In genomic region chr12:3777206-3777809, GRCh38 we compare ENCODE assay signal across 9 cellular contexts. TPM values are rescaled to one million over a fixed set of nuclear protein-coding genes. Genes with fewer than 3 reads are reported as not detected.
A peak's percentile ranks its signal among the peaks of the same experiment; 100 is the strongest.
DNase-seq lines count a peak whose midpoint lies in the region; ATAC-seq and TF ChIP-seq lines count a peak whose summit lies in the region.
"Had no signal": no experiment of that assay in that cellular context is flagged by ENCODE, and none has a peak within 500 bp of the region (broad histone marks: within the 10 kb centered on the region; RNA-seq: fewer than 3 reads in every experiment).

No MANE protein-coding gene starts in this region.

- no TSS peak for BruUV-seq in OCI-LY7 (replicated peaks; lab: Mats Ljungman, UMichigan)

- H3K27me3 Mint-ChIP-seq in endodermal cell (ENCODE audit: insufficient read depth): peaks cover 13% of the 10 kb centered on the region
- H3K27me3 Mint-ChIP-seq: T-cell had no signal

- DNase-seq in DMS114 treated with DMSO at 0.1 percent for 48 hours (lab: John Stamatoyannopoulos, UW; ENCODE audit: unreplicated experiment): peak; percentile 59
- DNase-seq in HT1080 (ENCODE audit: low read depth): peak; percentile 39
- DNase-seq in OCI-LY7 (ENCODE audit: low spot score): peak; percentile 50
- DNase-seq in endodermal cell: no peak
- DNase-seq in middle frontal gyrus (ENCODE audit: extremely low spot score, low spot score): peak; percentile 56
- DNase-seq in stimulated activated CD4-positive, alpha-beta T cell treated with anti-CD3 and anti-CD28 coated beads, Interleukin-4, amount 100 ng/mL, for 4 hours: no peak

- POLR2A ChIA-PET in OCI-LY7 (lab: Charles Lee): no interaction called here

- H3K4me1 ChIP-seq in OCI-LY7 (ENCODE audit: insufficient read depth, low read length, poor library complexity, severe bottlenecking) (no peaks in the 10 kb centered on the region), endodermal cell (ENCODE audit: control insufficient read depth, insufficient read depth, low read length) (no peaks in the 10 kb centered on the region)

- H3K9me3 Mint-ChIP-seq in endodermal cell: peaks cover 3% of the 10 kb centered on the region
- H3K9me3 Mint-ChIP-seq: T-cell had no signal

- no peak overlapping the region for H3K4me2 ChIP-seq in OCI-LY7 (ENCODE audit: low read length)

- H4K20me1 ChIP-seq in OCI-LY7 (ENCODE audit: insufficient read depth, low read length): no peaks in the 10 kb centered on the region

- H3K27ac Mint-ChIP-seq in endodermal cell: no peak overlapping the region
- H3K27ac Mint-ChIP-seq: T-cell had no signal

- peaks cover 34% of the 10 kb centered on the region for H3K27me3 ChIP-seq in endodermal cell (ENCODE audit: control insufficient read depth, insufficient read depth, low read length, poor library complexity, severe bottlenecking)

- intact Hi-C loops in OCI-LY7 (cut with micrococcal nuclease; ENCODE audit: unreplicated experiment): loop anchor here (1.0 kb wide), 2 partner anchors 119 to 477 kb away; no protein-coding TSS in a partner anchor

- H3K9me3 ChIP-seq in OCI-LY7 (ENCODE audit: low read length): no peaks in the 10 kb centered on the region
- H3K9me3 ChIP-seq in endodermal cell (ENCODE audit: control insufficient read depth, low read length): no peaks in the 10 kb centered on the region

- ATAC-seq in HG03095 (IDR thresholded peaks at IDR 0.05; ENCODE audit: unreplicated experiment) (no peak), GM18520 (IDR thresholded peaks at IDR 0.05; ENCODE audit: unreplicated experiment) (no peak)

- H3K27ac ChIP-seq in OCI-LY7 (ENCODE audit: low read depth, low read length, poor library complexity, severe bottlenecking): no peak overlapping the region
- H3K27ac ChIP-seq in endodermal cell (ENCODE audit: low read depth, low read length): no peak overlapping the region

- no peak overlapping the region for H2AFZ ChIP-seq in OCI-LY7 (ENCODE audit: low read length)

- TF ChIP-seq CTCF in OCI-LY7 (conservative IDR thresholded peaks at IDR 0.05; ENCODE audit: low read length) (peak; percentile 85), endodermal cell (conservative IDR thresholded peaks at IDR 0.05) (peak; percentile 98)

- no peaks in the 10 kb centered on the region for H3K79me2 ChIP-seq in OCI-LY7 (ENCODE audit: insufficient read depth, low read depth, low read length)

- H3K4me1 Mint-ChIP-seq in endodermal cell: no peaks in the 10 kb centered on the region

- no peak overlapping the region for H3K4me3 Mint-ChIP-seq in endodermal cell
- H3K4me3 Mint-ChIP-seq: T-cell had no signal

- WGBS in endodermal cell (ENCODE audit: insufficient coverage in 1 of 2, insufficient read length in 1 of 2), 2 experiments: 87 to 100% methylated on average over 2 to 3 of the region's 3 CpGs

- H3K4me3 ChIP-seq in OCI-LY7 (ENCODE audit: low read depth, low read length, poor library complexity, severe bottlenecking) (no peak overlapping the region), endodermal cell (ENCODE audit: low read length) (no peak overlapping the region)

- no peaks in the 10 kb centered on the region for H3K36me3 ChIP-seq in OCI-LY7 (ENCODE audit: insufficient read depth, low read length)
- H3K36me3 ChIP-seq in endodermal cell (ENCODE audit: control insufficient read depth, insufficient read depth, low read length): no peaks in the 10 kb centered on the region

- no peak overlapping the region for H3K9ac ChIP-seq in endodermal cell (ENCODE audit: extremely low read depth, low read length, poor library complexity, severe bottlenecking)

- CTCF ChIA-PET in OCI-LY7 (lab: Charles Lee; ENCODE audit: unreplicated experiment): interaction anchor here (1.8 kb wide), 1 partner anchor 477 kb away, joined by 7 read pairs; no protein-coding TSS in a partner anchor

- no peaks in the 10 kb centered on the region for H3K9me2 ChIP-seq in OCI-LY7 (ENCODE audit: insufficient read depth, low read length)

- H3K36me3 Mint-ChIP-seq in endodermal cell (ENCODE audit: low read depth): no peaks in the 10 kb centered on the region
- H3K36me3 Mint-ChIP-seq: T-cell had no signal

RNA-seq across cellular contexts. Expression of gene CRACR2A, which starts 24.4 kb away (rescaled TPM):
- 29.8 and 33.3 TPM in 2 replicates for total RNA-seq in HT1080 (2014; rRNA removed; shearing (Covaris generic))
- polyA plus RNA-seq in HT1080 (2015; cell fraction: cytosol; rRNA removed): 17.0 and 18.4 TPM in 2 replicates
- polyA plus RNA-seq in HT1080 (2015; cell fraction: nucleus; rRNA removed): 15.3 and 21.0 TPM in 2 replicates
- total RNA-seq in OCI-LY7 (2014; rRNA removed; shearing (Covaris generic)): 28.2 and 29.8 TPM in 2 replicates
- total RNA-seq in OCI-LY7 (2022) (31.0 and 31.1 TPM in 2 replicates), endodermal cell (1 to 10 TPM; 1.1 to 4.7 TPM)
- polyA plus RNA-seq in endodermal cell (2013, experiment 1 of 2): 1.1 TPM
- polyA plus RNA-seq in endodermal cell (2013, experiment 2 of 2): 1.3 TPM

Comparison
In these comparisons a context has a peak if more than half of its experiments do, and no peak if none do; other contexts are left out.
1. DNase-seq: peak in DMS114 treated with DMSO at 0.1 percent for 48 hours (single experiment), HT1080 (single experiment), OCI-LY7 (single experiment) and middle frontal gyrus (single experiment); none in endodermal cell (single experiment) and stimulated activated CD4-positive, alpha-beta T cell treated with anti-CD3 and anti-CD28 coated beads, Interleukin-4, amount 100 ng/mL, for 4 hours (0 of 2).